In the genomic region with DNA sequence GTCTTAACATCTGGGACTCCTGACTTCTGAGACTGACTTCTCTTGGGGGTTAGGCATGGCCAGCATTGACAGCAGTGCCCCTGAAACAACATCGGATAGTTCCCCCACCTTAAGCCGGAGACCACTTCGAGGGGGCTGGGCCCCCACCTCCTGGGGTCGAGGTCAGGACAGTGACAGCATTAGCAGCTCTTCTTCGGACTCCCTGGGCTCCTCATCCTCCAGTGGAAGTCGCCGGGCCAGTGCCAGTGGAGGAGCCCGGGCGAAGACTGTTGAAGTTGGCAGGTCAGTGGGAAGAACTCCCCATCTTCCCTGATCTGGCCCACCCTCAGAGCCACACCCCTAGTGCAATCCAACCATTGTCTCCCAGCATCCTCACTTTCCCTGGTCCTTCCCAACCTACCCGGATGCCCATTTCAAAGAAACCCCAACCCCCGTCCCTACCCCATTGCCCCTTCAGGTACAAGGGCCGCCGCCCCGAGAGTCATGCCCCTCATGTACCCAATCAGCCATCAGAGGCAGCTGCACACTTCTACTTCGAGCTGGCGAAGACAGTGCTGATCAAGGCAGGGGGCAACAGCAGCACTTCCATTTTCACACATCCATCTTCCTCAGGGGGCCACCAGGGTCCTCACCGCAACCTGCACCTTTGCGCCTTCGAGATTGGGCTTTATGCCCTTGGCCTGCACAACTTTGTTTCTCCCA, we compare ENCODE assay signal across 14 cellular contexts.
"Had no signal": no experiment of that assay in that cellular context is flagged by ENCODE, and none has a peak within 500 bp of the region (broad histone marks: within the 10 kb centered on the region; RNA-seq: fewer than 3 reads in every experiment).

No MANE protein-coding gene starts in this region.

- H3K36me3 ChIP-seq: uterus had no signal

- H3K27ac Mint-ChIP-seq: activated B cell treated with CpG ODN at 0.5 μM for 24 hours; activated CD4-positive, alpha-beta T cell treated with anti-CD3 and anti-CD28 coated beads, Interleukin-2, amount 10 ng/mL, durations not matched to agents 24 days and 14 days had no signal

- H3K4me3 Mint-ChIP-seq: activated B cell treated with CpG ODN at 0.5 μM for 24 hours; activated CD4-positive, alpha-beta T cell treated with anti-CD3 and anti-CD28 coated beads, Interleukin-2, amount 10 ng/mL, durations not matched to agents 24 days and 14 days; brain; immature natural killer cell had no signal

- ATAC-seq: left cardiac atrium, SK-N-SH treated with all-trans-retinoic acid at 6 μM for 48 hours had no signal

- H3K27me3 ChIP-seq: esophagus muscularis mucosa, thyroid gland, uterus had no signal

- H3K4me1 Mint-ChIP-seq: activated B cell treated with CpG ODN at 0.5 μM for 24 hours; activated CD4-positive, alpha-beta T cell treated with anti-CD3 and anti-CD28 coated beads, Interleukin-2, amount 10 ng/mL, durations not matched to agents 24 days and 14 days; brain; immature natural killer cell had no signal

- DNase-seq: activated B cell treated with CpG ODN at 0.5 μM for 24 hours; activated CD4-positive, alpha-beta T cell treated with anti-CD3 and anti-CD28 coated beads, Interleukin-2, amount 10 ng/mL, durations not matched to agents 24 days and 14 days; activated naive CD4-positive, alpha-beta T cell; amniotic stem cell; cerebellar nuclear complex; immature natural killer cell; left cardiac atrium; naive B cell; stimulated activated CD4-positive, alpha-beta T cell treated with anti-CD3 and anti-CD28 coated beads, Interleukin-15, amount 100 ng/mL, for 24 hours; thyroid gland; uterus had no signal

- H3K4me3 ChIP-seq: esophagus muscularis mucosa, thyroid gland, uterus had no signal

- H3K27me3 Mint-ChIP-seq: activated B cell treated with CpG ODN at 0.5 μM for 24 hours; activated CD4-positive, alpha-beta T cell treated with anti-CD3 and anti-CD28 coated beads, Interleukin-2, amount 10 ng/mL, durations not matched to agents 24 days and 14 days; naive B cell had no signal

- H3K4me1 ChIP-seq: esophagus muscularis mucosa, thyroid gland, uterus had no signal

- H3K9me3 ChIP-seq: esophagus muscularis mucosa, thyroid gland, uterus had no signal

- H3K9me3 Mint-ChIP-seq: activated B cell treated with CpG ODN at 0.5 μM for 24 hours; activated CD4-positive, alpha-beta T cell treated with anti-CD3 and anti-CD28 coated beads, Interleukin-2, amount 10 ng/mL, durations not matched to agents 24 days and 14 days; brain; immature natural killer cell; naive B cell had no signal

- H3K27ac ChIP-seq: esophagus muscularis mucosa, thyroid gland, uterus had no signal
